ENCODE assay signal across 8 cellular contexts in genomic region chr17:32349854-32350661, GRCh38. TPM values are rescaled to one million over a fixed set of nuclear protein-coding genes. Genes with fewer than 3 reads are reported as not detected.
DNase-seq lines count a peak whose midpoint lies in the region; ATAC-seq and TF ChIP-seq lines count a peak whose summit lies in the region.

Gene ZNF207 (plus strand): TSS chr17:32350157. CDS start chr17:32350286, 129 bp downstream.

- H3K36me3 ChIP-seq in lower lobe of right lung, result peaks cover 35% of the 10 kb centered on the region

- intact Hi-C loops in CD4-positive, alpha-beta T cell (cut with DNase I, micrococcal nuclease), result loop anchor here (1.0 to 10.0 kb wide), 5 partner anchors 92 to 525 kb away; partner anchors contain the start of genes PSMD11 (in 2 of the 2), LRRC37B (in 1 of the 2), MYO1D (in 1 of the 2) and UTP6 (in 1 of the 2)
- intact Hi-C loops in lower lobe of right lung (cut with DNase I), result no loop called here

- peak within 1 kb of the TSS; percentile 98 for H3K27ac ChIP-seq in CD4-positive, alpha-beta T cell (ENCODE audit: low read depth, low read length)
- H3K27ac ChIP-seq in lower lobe of right lung, result peak within 1 kb of the TSS; percentile 98

- no peaks in the 10 kb centered on the region for H3K27me3 Mint-ChIP-seq in CD4-positive, alpha-beta T cell

- no peaks in the 10 kb centered on the region for H3K9me3 Mint-ChIP-seq in CD4-positive, alpha-beta T cell

- H3K9me3 ChIP-seq in CD4-positive, alpha-beta T cell (ENCODE audit: control insufficient read depth, low read length), result no peaks in the 10 kb centered on the region
- no peaks in the 10 kb centered on the region for H3K9me3 ChIP-seq in lower lobe of right lung

- no peak for TF ChIP-seq CTCF in CD4-positive, alpha-beta T cell (IDR thresholded peaks at IDR 0.05)
- TF ChIP-seq CTCF in lower lobe of right lung (IDR thresholded peaks at IDR 0.05), result no peak

- peak; percentile 90 to 94 (median 92) for DNase-seq in CD4-positive, alpha-beta T cell
- DNase-seq in HS-27A (ENCODE audit: low read depth) (peak; percentile 74), NK-92 (lab: John Stamatoyannopoulos, UW; ENCODE audit: unreplicated experiment) (peak; percentile 51), lower lobe of right lung (peak; percentile 96)
- peak; percentile 87 to 88 for DNase-seq in activated CD8-positive, alpha-beta memory T cell treated with anti-CD3 and anti-CD28 coated beads for 1 hour (ENCODE audit: extremely low read depth in 1 of 2, low read depth in 1 of 2)
- peak; percentile 90 for DNase-seq in effector CD4-positive, alpha-beta T cell
- DNase-seq in stimulated activated CD4-positive, alpha-beta T cell treated with anti-CD3 and anti-CD28 coated beads, TNF-alpha, amount 100 ng/mL, for 24 hours (ENCODE audit: low read depth in 3 of 3), result peak; percentile 88 to 94 (median 92)

- H3K4me3 ChIP-seq in lower lobe of right lung, result peak within 1 kb of the TSS; percentile 82

- POLR2A ChIA-PET in CD4-positive, alpha-beta T cell (lab: Charles Lee), result interaction anchor here (1.0 to 2.8 kb wide), 5 partner anchors 9 to 94 kb away, joined by 3 to 33 read pairs (median 4); partner anchors contain the start of genes C17orf75 and PSMD11

- H3K4me1 Mint-ChIP-seq in CD4-positive, alpha-beta T cell (ENCODE audit: low read depth), result peaks cover 41% of the 10 kb centered on the region

- ATAC-seq in CD4-positive, alpha-beta T cell (ENCODE audit: poor library complexity), result peak; percentile 97
- ATAC-seq in GM19455 (IDR thresholded peaks at IDR 0.05; ENCODE audit: unreplicated experiment) (peak; percentile 83), lower lobe of right lung (peak; percentile 99)

- peak within 1 kb of the TSS; percentile 95 for H3K27ac Mint-ChIP-seq in CD4-positive, alpha-beta T cell

- H3K4me1 ChIP-seq in lower lobe of right lung, result peaks cover 47% of the 10 kb centered on the region

- H3K27me3 ChIP-seq in CD4-positive, alpha-beta T cell (ENCODE audit: control insufficient read depth, insufficient read depth, low read length), result no peaks in the 10 kb centered on the region
- H3K27me3 ChIP-seq in lower lobe of right lung (ENCODE audit: low read depth), result no peaks in the 10 kb centered on the region

- H3K36me3 Mint-ChIP-seq in CD4-positive, alpha-beta T cell (ENCODE audit: low read depth), result peaks cover 56% of the 10 kb centered on the region

- peak within 1 kb of the TSS; percentile 95 for H3K4me3 Mint-ChIP-seq in CD4-positive, alpha-beta T cell

- CTCF ChIA-PET in CD4-positive, alpha-beta T cell (lab: Charles Lee), result interaction anchor here (1.0 to 2.1 kb wide), 4 partner anchors 9 to 527 kb away, joined by 3 to 7 read pairs (median 4); partner anchors contain the start of genes C17orf75 and MYO1D

RNA-seq across cellular contexts. Expression of gene ZNF207, which starts in this region (rescaled TPM):
- 100 to 1,000 TPM; 252 to 262 TPM for total RNA-seq in CD4-positive, alpha-beta T cell
- total RNA-seq in lower lobe of right lung, result 146 TPM

Comparison
In these comparisons a context has a peak if more than half of its experiments do, and no peak if none do; other contexts are left out.
1. Peak in every context shown above with its lines: DNase-seq, ATAC-seq, H3K4me3 ChIP-seq and H3K27ac ChIP-seq.